In the genomic region with DNA sequence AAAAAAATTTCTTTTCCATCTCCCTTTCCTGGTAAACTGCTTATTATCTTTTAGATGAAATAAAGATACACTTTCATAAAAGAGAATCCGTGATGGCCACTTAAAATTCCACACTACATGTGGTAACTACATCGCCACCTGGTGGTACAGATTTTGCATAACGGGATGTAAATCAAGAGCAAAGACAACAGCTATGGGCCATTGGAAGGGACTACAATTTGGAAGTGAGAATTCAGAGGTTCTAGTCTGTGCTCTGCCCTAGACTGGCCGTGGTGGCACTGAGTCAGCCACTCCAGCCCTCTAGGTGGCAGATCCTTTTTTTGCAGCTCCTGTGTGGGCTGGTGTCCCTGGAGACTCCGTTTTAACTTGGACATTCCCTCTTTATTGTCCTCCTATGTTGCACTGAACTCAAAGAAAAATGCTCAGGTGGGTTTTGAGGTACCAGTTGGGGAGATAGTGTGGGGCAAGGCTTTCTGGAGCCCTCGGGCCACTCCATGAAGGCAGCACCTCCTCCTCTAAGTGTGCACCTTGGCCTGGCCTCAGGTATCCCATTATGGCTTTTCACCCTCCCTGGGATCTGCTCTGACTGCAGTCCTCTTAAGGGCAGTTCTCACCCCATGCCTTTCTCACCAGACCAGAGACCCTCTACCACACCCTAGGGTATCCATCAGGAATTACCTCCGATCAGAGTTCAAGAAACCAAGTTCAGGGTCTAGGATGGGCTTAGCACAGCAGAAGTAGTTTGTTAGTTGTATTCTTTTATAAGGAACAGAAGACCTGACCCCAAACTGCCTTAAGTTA, we compare ENCODE assay signal across 9 cellular contexts. TPM values are rescaled to one million over a fixed set of nuclear protein-coding genes. Genes with fewer than 3 reads are reported as not detected.
A peak's percentile ranks its signal among the peaks of the same experiment; 100 is the strongest.
DNase-seq lines count a peak whose midpoint lies in the region; ATAC-seq and TF ChIP-seq lines count a peak whose summit lies in the region.
"Had no signal": no experiment of that assay in that cellular context is flagged by ENCODE, and none has a peak within 500 bp of the region (broad histone marks: within the 10 kb centered on the region; RNA-seq: fewer than 3 reads in every experiment).

No MANE protein-coding gene starts in this region.

- CTCF ChIA-PET in activated CD4-positive, alpha-beta T cell treated with anti-CD3 and anti-CD28 coated beads, Interleukin-2, amount 10 ng/mL, durations not matched to agents 7 days and 5 days (lab: Charles Lee) = interaction anchor here (0.6 to 1.5 kb wide), 9 partner anchors 9 to 622 kb away, joined by 3 to 7 read pairs (median 4); no protein-coding TSS in a partner anchor

- H3K4me1 ChIP-seq in DND-41 (ENCODE audit: insufficient read depth, low read length) = peaks cover 20% of the 10 kb centered on the region
- H3K4me1 ChIP-seq in lung (ENCODE audit: control insufficient read depth in 2 of 2, insufficient read depth in 2 of 2, low read length in 2 of 2) = peaks cover 0 to 3% of the 10 kb centered on the region in 2 donors

- WGBS in lung, 2 donors = 36 to 45% methylated on average over 7 of the region's 7 CpGs

- no peaks in the 10 kb centered on the region for H3K27me3 Mint-ChIP-seq in activated CD4-positive, alpha-beta T cell treated with anti-CD3 and anti-CD28 coated beads, Interleukin-2, amount 10 ng/mL, durations not matched to agents 7 days and 5 days
- H3K27me3 Mint-ChIP-seq: dendritic cell treated with granulocyte-macrophage colony-stimulating factor and Interleukin-4, amounts not matched to agents 40 ng/mL and 50 ng/mL, for 4 days had no signal

- no peak overlapping the region for H3K4me2 ChIP-seq in DND-41 (ENCODE audit: insufficient read depth, low read length)

- DNase-seq in DND-41 (peak; percentile 73), NCI-H524 treated with DMSO at 0.1 percent for 48 hours (lab: John Stamatoyannopoulos, UW) (peak; percentile 80), dorsolateral prefrontal cortex (peak in 6 of 10 donors; percentile 46 to 92 (median 69)), lung (ENCODE audit: low spot score) (peak; percentile 82), cortex of kidney (lab: John Stamatoyannopoulos, UW) (no peak)
- DNase-seq in activated CD4-positive, alpha-beta T cell treated with anti-CD3 and anti-CD28 coated beads, Interleukin-2, amount 10 ng/mL, durations not matched to agents 7 days and 5 days = peak; percentile 80
- peak; percentile 17 to 31 for DNase-seq in stimulated activated CD8-positive, alpha-beta memory T cell treated with anti-CD3 and anti-CD28 coated beads, Interleukin-2, amount 100 ng/mL, for 1 hour (ENCODE audit: low read depth in 2 of 2)

- no peak overlapping the region for H3K9ac ChIP-seq in DND-41 (ENCODE audit: low read depth, low read length)

- no peak overlapping the region for H3K4me3 Mint-ChIP-seq in activated CD4-positive, alpha-beta T cell treated with anti-CD3 and anti-CD28 coated beads, Interleukin-2, amount 10 ng/mL, durations not matched to agents 7 days and 5 days
- H3K4me3 Mint-ChIP-seq: dendritic cell treated with granulocyte-macrophage colony-stimulating factor and Interleukin-4, amounts not matched to agents 40 ng/mL and 50 ng/mL, for 4 days had no signal

- H3K9me3 ChIP-seq in DND-41 (ENCODE audit: insufficient read depth, low read length, severe bottlenecking) = no peaks in the 10 kb centered on the region
- peaks cover 0 to 4% of the 10 kb centered on the region in 2 donors for H3K9me3 ChIP-seq in lung (ENCODE audit: control insufficient read depth in 2 of 2, insufficient read depth in 1 of 2, low read length in 1 of 2)

- H3K36me3 Mint-ChIP-seq in activated CD4-positive, alpha-beta T cell treated with anti-CD3 and anti-CD28 coated beads, Interleukin-2, amount 10 ng/mL, durations not matched to agents 7 days and 5 days (ENCODE audit: low read depth) = no peaks in the 10 kb centered on the region

- ATAC-seq in DND-41 (ENCODE audit: insufficient read depth, low read depth) = peak; percentile 77
- peak; percentile 89 for ATAC-seq in HG03159 (IDR thresholded peaks at IDR 0.05; ENCODE audit: unreplicated experiment)
- peak; percentile 67 for ATAC-seq in lung (ENCODE audit: insufficient read depth, low FRiP score)

- no peak overlapping the region for H3K4me3 ChIP-seq in DND-41 (ENCODE audit: low read depth in 1 of 2, low read length in 2 of 2)
- H3K4me3 ChIP-seq in dorsolateral prefrontal cortex = no peak overlapping the region
- H3K4me3 ChIP-seq in lung = no peak overlapping the region

- peak; percentile 82 for TF ChIP-seq CTCF in DND-41 (IDR thresholded peaks at IDR 0.05; ENCODE audit: borderline replicate concordance, extremely low read depth, low read length, poor library complexity, severe bottlenecking)
- peak; percentile 70 to 93 (median 85) for TF ChIP-seq CTCF in dorsolateral prefrontal cortex (IDR thresholded peaks at IDR 0.05 in 54 of 56, conservative IDR thresholded peaks at IDR 0.05 in 2 of 56; ENCODE audit: low read depth in 1 of 56, partially characterized antibody in 56 of 56)
- peak; percentile 61 for TF ChIP-seq CTCF in lung (IDR thresholded peaks at IDR 0.05; ENCODE audit: control extremely low read depth, extremely low read depth)

- peaks cover 3% of the 10 kb centered on the region; the same call in 1 of the 2 replicates for H3K79me2 ChIP-seq in DND-41 (ENCODE audit: insufficient read depth, low read length)

- H4K20me1 ChIP-seq in DND-41 (ENCODE audit: insufficient read depth, low read length) = peaks cover 7% of the 10 kb centered on the region

- POLR2A ChIA-PET in activated CD4-positive, alpha-beta T cell treated with anti-CD3 and anti-CD28 coated beads, Interleukin-2, amount 10 ng/mL, durations not matched to agents 7 days and 5 days (lab: Charles Lee) = no interaction called here

- H3K4me1 Mint-ChIP-seq in activated CD4-positive, alpha-beta T cell treated with anti-CD3 and anti-CD28 coated beads, Interleukin-2, amount 10 ng/mL, durations not matched to agents 7 days and 5 days = no peaks in the 10 kb centered on the region

- H3K27ac ChIP-seq in DND-41 (ENCODE audit: low read length) (peak overlapping the region; percentile 65), dorsolateral prefrontal cortex (no peak overlapping the region), lung (ENCODE audit: low read depth in 1 of 2, low read length in 1 of 2) (no peak overlapping the region)

- H3K27me3 ChIP-seq in DND-41 (ENCODE audit: insufficient read depth, low read length, poor library complexity) = no peaks in the 10 kb centered on the region
- peaks cover 0 to 5% (median 0%) of the 10 kb centered on the region in 45 donors for H3K27me3 ChIP-seq in dorsolateral prefrontal cortex
- no peaks in the 10 kb centered on the region for H3K27me3 ChIP-seq in lung (ENCODE audit: control insufficient read depth, insufficient read depth)

- H3K36me3 ChIP-seq in DND-41 (ENCODE audit: insufficient read depth, low read length) (peaks cover 29% of the 10 kb centered on the region), lung (ENCODE audit: control insufficient read depth in 2 of 2, insufficient read depth in 2 of 2, low read length in 2 of 2) (no peaks in the 10 kb centered on the region)

- intact Hi-C loops in dorsolateral prefrontal cortex (cut with DNase I) = loop anchor here (5.0 to 10.0 kb wide), 4 partner anchors 86 to 211 kb away; no protein-coding TSS in a partner anchor

- no peak overlapping the region for H2AFZ ChIP-seq in DND-41 (ENCODE audit: low read depth, low read length)

- H3K9me3 Mint-ChIP-seq in activated CD4-positive, alpha-beta T cell treated with anti-CD3 and anti-CD28 coated beads, Interleukin-2, amount 10 ng/mL, durations not matched to agents 7 days and 5 days = peaks cover 2% of the 10 kb centered on the region
- H3K9me3 Mint-ChIP-seq: dendritic cell treated with granulocyte-macrophage colony-stimulating factor and Interleukin-4, amounts not matched to agents 40 ng/mL and 50 ng/mL, for 4 days had no signal

- H3K27ac Mint-ChIP-seq in activated CD4-positive, alpha-beta T cell treated with anti-CD3 and anti-CD28 coated beads, Interleukin-2, amount 10 ng/mL, durations not matched to agents 7 days and 5 days = no peak overlapping the region
- H3K27ac Mint-ChIP-seq: dendritic cell treated with granulocyte-macrophage colony-stimulating factor and Interleukin-4, amounts not matched to agents 40 ng/mL and 50 ng/mL, for 4 days had no signal

RNA-seq across cellular contexts. Expression of a gene that starts 54.9 kb away (rescaled TPM):
- not detected for total RNA-seq in activated CD4-positive, alpha-beta T cell treated with anti-CD3 and anti-CD28 coated beads, Interleukin-2, amount 10 ng/mL, durations not matched to agents 7 days and 5 days
- total RNA-seq in dorsolateral prefrontal cortex (1 to 10 TPM in 115 of 120 experiments, under 1 TPM in 5; 0.61 to 6.1 (median 2.3) TPM), lung (1 to 10 TPM; 2.4 to 4.4 TPM)
- polyA plus RNA-seq in lung = under 1 TPM; 0.25 to 0.65 TPM
